Comparison of ENCODE assay signal across 8 cellular contexts in the genomic region with DNA sequence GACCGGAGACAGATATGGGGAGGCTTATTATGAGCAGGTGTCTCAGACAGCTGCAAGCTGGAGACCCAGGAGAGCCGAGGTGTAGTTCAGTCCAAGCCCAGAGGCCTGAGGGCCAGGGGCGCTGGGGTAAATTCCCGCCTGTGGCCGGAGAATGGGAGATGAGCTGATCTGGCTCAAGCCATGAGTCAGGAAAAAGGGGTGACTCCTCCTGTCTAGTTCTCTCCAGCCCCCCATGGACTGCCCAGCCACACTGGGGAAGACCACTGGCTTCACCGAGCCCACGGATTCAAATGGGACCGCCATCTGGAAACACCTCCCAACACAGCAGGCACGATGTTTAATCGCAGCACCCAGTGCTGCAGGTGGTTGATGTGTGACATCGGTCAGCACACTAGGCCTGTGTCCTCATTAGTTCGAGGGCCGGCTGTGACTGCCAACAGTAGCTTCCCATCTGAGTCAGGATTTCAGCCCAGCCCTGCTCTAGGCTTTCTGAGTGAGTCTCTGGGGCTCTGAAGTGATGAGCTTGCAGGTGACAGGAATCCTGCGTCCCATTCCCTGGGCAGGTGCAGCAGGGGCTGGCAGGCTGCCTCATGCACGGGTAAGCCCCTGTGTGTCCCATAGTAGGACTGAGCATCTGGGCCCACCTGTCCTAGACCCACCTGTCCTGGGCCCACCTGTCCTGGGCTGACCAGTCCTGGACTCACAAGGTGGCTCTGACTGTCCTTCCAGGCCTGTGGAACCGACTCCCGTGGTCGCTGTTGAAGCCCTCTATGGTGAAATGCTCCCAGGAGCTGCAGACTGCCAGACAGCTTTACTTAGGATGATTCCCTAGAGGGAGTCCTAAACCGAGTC. TPM values are rescaled to one million over a fixed set of nuclear protein-coding genes. Genes with fewer than 3 reads are reported as not detected.
A peak's percentile ranks its signal among the peaks of the same experiment; 100 is the strongest.
DNase-seq lines count a peak whose midpoint lies in the region; ATAC-seq and TF ChIP-seq lines count a peak whose summit lies in the region.

No MANE protein-coding gene starts in this region.

- H3K9me3 Mint-ChIP-seq in activated CD8-positive, alpha-beta T cell treated with anti-CD3 and anti-CD28 coated beads, Interleukin-2, amount 10 ng/mL, durations not matched to agents 7 days and 5 days (ENCODE audit: insufficient read depth) = no peaks in the 10 kb centered on the region

- ATAC-seq in activated CD8-positive, alpha-beta T cell treated with anti-CD3 and anti-CD28 coated beads, Interleukin-2, amount 10 ng/mL, durations not matched to agents 7 days and 5 days = no peak
- ATAC-seq in GM21825 (IDR thresholded peaks at IDR 0.05; ENCODE audit: unreplicated experiment) = no peak

- H3K36me3 Mint-ChIP-seq in activated CD8-positive, alpha-beta T cell treated with anti-CD3 and anti-CD28 coated beads, Interleukin-2, amount 10 ng/mL, durations not matched to agents 7 days and 5 days (ENCODE audit: low read depth) = peaks cover 52% of the 10 kb centered on the region

- CTCF ChIA-PET in activated CD8-positive, alpha-beta T cell treated with anti-CD3 and anti-CD28 coated beads, Interleukin-2, amount 10 ng/mL, durations not matched to agents 7 days and 5 days (lab: Charles Lee) = interaction anchor here (0.8 to 1.5 kb wide), 4 partner anchors 22 to 54 kb away, joined by 3 to 4 read pairs (median 3); no protein-coding TSS in a partner anchor

- POLR2A ChIA-PET in activated CD8-positive, alpha-beta T cell treated with anti-CD3 and anti-CD28 coated beads, Interleukin-2, amount 10 ng/mL, durations not matched to agents 7 days and 5 days (lab: Charles Lee) = interaction anchor here (0.9 to 2.1 kb wide), 4 partner anchors 12 to 29 kb away, joined by 3 to 9 read pairs (median 4); no protein-coding TSS in a partner anchor

- peak; percentile 44 for DNase-seq in DMS153 (lab: John Stamatoyannopoulos, UW)
- DNase-seq in DMS153 treated with DMSO at 0.1 percent for 48 hours (lab: John Stamatoyannopoulos, UW; ENCODE audit: unreplicated experiment) = no peak
- DNase-seq in activated CD8-positive, alpha-beta T cell treated with anti-CD3 and anti-CD28 coated beads, Interleukin-2, amount 10 ng/mL, durations not matched to agents 7 days and 5 days = peak; percentile 20
- peak; percentile 50 for DNase-seq in myocyte (ENCODE audit: low read depth)
- DNase-seq in amniotic stem cell (lab: John Stamatoyannopoulos, UW) = no peak
- no peak for DNase-seq in G401 (ENCODE audit: low spot score)

- H3K4me1 Mint-ChIP-seq in activated CD8-positive, alpha-beta T cell treated with anti-CD3 and anti-CD28 coated beads, Interleukin-2, amount 10 ng/mL, durations not matched to agents 7 days and 5 days (ENCODE audit: low read depth) = peaks cover 83% of the 10 kb centered on the region

- no peaks in the 10 kb centered on the region for H3K27me3 Mint-ChIP-seq in activated CD8-positive, alpha-beta T cell treated with anti-CD3 and anti-CD28 coated beads, Interleukin-2, amount 10 ng/mL, durations not matched to agents 7 days and 5 days (ENCODE audit: low read depth)

- peak; percentile 30 for TF ChIP-seq POLR2A in GM19193 (IDR thresholded peaks at IDR 0.05; ENCODE audit: extremely low read depth, insufficient read depth, insufficient read length)

- H3K4me3 Mint-ChIP-seq in activated CD8-positive, alpha-beta T cell treated with anti-CD3 and anti-CD28 coated beads, Interleukin-2, amount 10 ng/mL, durations not matched to agents 7 days and 5 days = peak overlapping the region; percentile 32

- peak overlapping the region; percentile 87 for H3K27ac Mint-ChIP-seq in activated CD8-positive, alpha-beta T cell treated with anti-CD3 and anti-CD28 coated beads, Interleukin-2, amount 10 ng/mL, durations not matched to agents 7 days and 5 days

- in situ Hi-C loops in G401 (cut with HindIII; ENCODE audit: low sequenced_read_pairs) = no loop called here

RNA-seq across cellular contexts. Expression of a gene that starts 49.7 kb away (rescaled TPM):
- total RNA-seq in activated CD8-positive, alpha-beta T cell treated with anti-CD3 and anti-CD28 coated beads, Interleukin-2, amount 10 ng/mL, durations not matched to agents 7 days and 5 days = 10 to 100 TPM; 56.1 to 57.2 TPM
- 74.8 and 106 TPM in 2 replicates for total RNA-seq in myocyte
- polyA plus RNA-seq in myocyte (2012) = 16.9 TPM
- 0.24 and 2.5 TPM in 2 replicates for total RNA-seq in G401 (2014; rRNA removed; shearing (Covaris generic))

Comparison
In these comparisons a context has a peak if more than half of its experiments do, and no peak if none do; other contexts are left out.
1. DNase-seq: peak in DMS153 (single experiment), activated CD8-positive, alpha-beta T cell treated with anti-CD3 and anti-CD28 coated beads, Interleukin-2, amount 10 ng/mL, durations not matched to agents 7 days and 5 days (single experiment) and myocyte (single experiment); none in DMS153 treated with DMSO at 0.1 percent for 48 hours (single experiment), amniotic stem cell (single experiment) and G401 (single experiment).
2. RNA of a gene that starts 49.7 kb away (total RNA-seq): 74.8 to 106 TPM in myocyte and 56.1 to 57.2 TPM in activated CD8-positive, alpha-beta T cell treated with anti-CD3 and anti-CD28 coated beads, Interleukin-2, amount 10 ng/mL, durations not matched to agents 7 days and 5 days; 0.24 to 2.5 TPM in G401; every median in the first group is over 10 times any median in the second.